27 cellular contexts compared by ENCODE assay signal in genomic region chr1:153912349-153912748, GRCh38. TPM values are rescaled to one million over a fixed set of nuclear protein-coding genes. Genes with fewer than 3 reads are reported as not detected.
DNase-seq lines count a peak whose midpoint lies in the region; ATAC-seq, FAIRE-seq and TF ChIP-seq lines count a peak whose summit lies in the region.
"Had no signal": no experiment of that assay in that cellular context is flagged by ENCODE, and none has a peak within 500 bp of the region (broad histone marks: within the 10 kb centered on the region; RNA-seq: fewer than 3 reads in every experiment).

No MANE protein-coding gene starts in this region.

- H3K36me3 ChIP-seq in HepG2 (replicated peaks in 1 of 2; ENCODE audit: control insufficient read depth in 1 of 2, insufficient read depth in 2 of 2, low read length in 2 of 2) = peaks cover 0 to 3% of the 10 kb centered on the region in 2 experiments; a peak in 1 of 5 replicates

- peaks cover 14% of the 10 kb centered on the region; the same call in 1 of the 2 replicates for H4K20me1 ChIP-seq in HepG2 (ENCODE audit: insufficient read depth, low read length)

- peaks cover 61% of the 10 kb centered on the region for H3K79me2 ChIP-seq in HepG2 (ENCODE audit: insufficient read depth, low read length)

- no peak for DNase-seq in activated naive CD8-positive, alpha-beta T cell treated with anti-CD3 and anti-CD28 coated beads for 36 hours
- no peak for DNase-seq in HepG2 (ENCODE audit: low spot score)
- no peak for DNase-seq in KG1 (lab: John Stamatoyannopoulos, UW)
- no peak for DNase-seq in NCI-H2227 (lab: John Stamatoyannopoulos, UW; ENCODE audit: unreplicated experiment)
- DNase-seq: CD4-positive, alpha-beta memory T cell; DMS 273 treated with DMSO at 0.1 percent for 48 hours; DMS79; EL; GDM1; GOT3; HFFc6; IMR-90; MM.1S; NCI-H2029; NCI-H446 treated with DMSO at 0.1 percent for 48 hours; NCI-H526; SIG-M5 had no signal

- no peak overlapping the region for H3K4me2 ChIP-seq in HepG2 (ENCODE audit: low read depth, low read length)
- H3K4me2 ChIP-seq: BLaER1 treated with 17β-estradiol and CSF1 and Interleukin-3, amounts not matched to agents 10 nM and 100 nM; KMS-11 had no signal

- in situ Hi-C loops in HepG2 (cut with HindIII; ENCODE audit: extremely low pct_ligation_motif_present, low pct_unique_long_range_greater_than_20kb) = no loop called here

- H3K27me3 Mint-ChIP-seq in activated naive CD8-positive, alpha-beta T cell = no peaks in the 10 kb centered on the region
- no peaks in the 10 kb centered on the region for H3K27me3 Mint-ChIP-seq in activated naive CD8-positive, alpha-beta T cell treated with anti-CD3 and anti-CD28 coated beads for 36 hours
- H3K27me3 Mint-ChIP-seq in activated T-helper 17 cell treated with anti-CD3 and anti-CD28 coated beads, Interleukin-2, amount 50 U/mL, for 72 hours = no peaks in the 10 kb centered on the region
- H3K27me3 Mint-ChIP-seq: CD4-positive, alpha-beta memory T cell had no signal

- no peak for TF ChIP-seq EP300 in HepG2 (IDR thresholded peaks at IDR 0.05; ENCODE audit: low read depth in 2 of 2, low read length in 2 of 2)
- no peak for TF ChIP-seq EP300 in HepG2 (CRISPR knock-in tag; IDR thresholded peaks at IDR 0.05; ENCODE audit: borderline replicate concordance)

- no TSS peak for BruUV-seq in HepG2 (replicated peaks; lab: Mats Ljungman, UMichigan)

- intact Hi-C loops in HepG2 (cut with micrococcal nuclease; ENCODE audit: unreplicated experiment) = loop anchor here (10.0 kb wide), 1 partner anchor 88 kb away; no protein-coding TSS in a partner anchor

- H3K9me3 ChIP-seq in HepG2 (ENCODE audit: low read length) = no peaks in the 10 kb centered on the region
- H3K9me3 ChIP-seq: HAP-1 had no signal

- H2AFZ ChIP-seq in HepG2 (ENCODE audit: low read length) = no peak overlapping the region

- H3K4me3 Mint-ChIP-seq in activated naive CD8-positive, alpha-beta T cell = no peak overlapping the region
- no peak overlapping the region for H3K4me3 Mint-ChIP-seq in activated naive CD8-positive, alpha-beta T cell treated with anti-CD3 and anti-CD28 coated beads for 36 hours
- H3K4me3 Mint-ChIP-seq in activated T-helper 17 cell treated with anti-CD3 and anti-CD28 coated beads, Interleukin-2, amount 50 U/mL, for 72 hours = no peak overlapping the region
- H3K4me3 Mint-ChIP-seq: HFFc6 had no signal

- no peaks in the 10 kb centered on the region for H3K27me3 ChIP-seq in HepG2 (ENCODE audit: control insufficient read depth in 1 of 2, insufficient read depth in 2 of 2, low read length in 2 of 2)
- H3K27me3 ChIP-seq: BLaER1 treated with 17β-estradiol and CSF1 and Interleukin-3, amounts not matched to agents 10 nM and 100 nM had no signal

- H3K27ac Mint-ChIP-seq in activated naive CD8-positive, alpha-beta T cell = peak overlapping the region; percentile 64
- no peak overlapping the region for H3K27ac Mint-ChIP-seq in activated naive CD8-positive, alpha-beta T cell treated with anti-CD3 and anti-CD28 coated beads for 36 hours
- peak overlapping the region; percentile 62 for H3K27ac Mint-ChIP-seq in activated T-helper 17 cell treated with anti-CD3 and anti-CD28 coated beads, Interleukin-2, amount 50 U/mL, for 72 hours
- H3K27ac Mint-ChIP-seq: HFFc6 had no signal

- TF ChIP-seq RAD21 in HepG2 (CRISPR knock-in tag; IDR thresholded peaks at IDR 0.05) = no peak

- H3K36me3 Mint-ChIP-seq in activated naive CD8-positive, alpha-beta T cell = peaks cover 3% of the 10 kb centered on the region
- peaks cover 30% of the 10 kb centered on the region for H3K36me3 Mint-ChIP-seq in activated naive CD8-positive, alpha-beta T cell treated with anti-CD3 and anti-CD28 coated beads for 36 hours
- peaks cover 52% of the 10 kb centered on the region for H3K36me3 Mint-ChIP-seq in activated T-helper 17 cell treated with anti-CD3 and anti-CD28 coated beads, Interleukin-2, amount 50 U/mL, for 72 hours (ENCODE audit: low read depth)

- no peak for FAIRE-seq in HepG2 (lab: Jason Lieb, UNC)
- FAIRE-seq: A204.1, GM12878 had no signal

- no peaks in the 10 kb centered on the region for H3K9me3 Mint-ChIP-seq in activated naive CD8-positive, alpha-beta T cell (ENCODE audit: low read depth)
- peaks cover 4% of the 10 kb centered on the region for H3K9me3 Mint-ChIP-seq in activated naive CD8-positive, alpha-beta T cell treated with anti-CD3 and anti-CD28 coated beads for 36 hours
- no peaks in the 10 kb centered on the region for H3K9me3 Mint-ChIP-seq in activated T-helper 17 cell treated with anti-CD3 and anti-CD28 coated beads, Interleukin-2, amount 50 U/mL, for 72 hours
- H3K9me3 Mint-ChIP-seq: CD4-positive, alpha-beta memory T cell; HFFc6 had no signal

- POLR2A ChIA-PET in HepG2 (lab: Yijun Ruan, JAX) = no interaction called here

- peaks cover 26% of the 10 kb centered on the region for H3K4me1 ChIP-seq in HepG2 (ENCODE audit: insufficient read depth, low read length)
- H3K4me1 ChIP-seq: HAP-1 had no signal

- TF ChIP-seq POLR2A in HepG2 (IDR thresholded peaks at IDR 0.05; ENCODE audit: insufficient read depth in 1 of 2, low read depth in 2 of 2, low read length in 2 of 2) = no peak

- CTCF ChIA-PET in HepG2 (lab: Yijun Ruan, JAX; ENCODE audit: low intra/inter-chr PET ratio, low total read pairs) = no interaction called here

- 76% methylated on average over 2 of the region's 2 CpGs for WGBS in HepG2 (ENCODE audit: low lambda C conversion rate)

- peak overlapping the region; percentile 35 for H3K27ac ChIP-seq in HepG2 (ENCODE audit: extremely low read length, insufficient read depth, low read length)
- H3K27ac ChIP-seq: BLaER1 treated with 17β-estradiol and CSF1 and Interleukin-3, amounts not matched to agents 10 nM and 100 nM; KMS-11; SK-N-MC had no signal

- no peak overlapping the region for H3K9ac ChIP-seq in HepG2 (ENCODE audit: insufficient read depth, low read depth, low read length)
- H3K9ac ChIP-seq: BLaER1 treated with 17β-estradiol and CSF1 and Interleukin-3, amounts not matched to agents 10 nM and 100 nM; KMS-11 had no signal

- no peak for TF ChIP-seq CTCF in HepG2 (CRISPR knock-in tag; IDR thresholded peaks at IDR 0.05)

- peaks cover 38% of the 10 kb centered on the region for H3K4me1 Mint-ChIP-seq in activated naive CD8-positive, alpha-beta T cell (ENCODE audit: low read depth)
- H3K4me1 Mint-ChIP-seq in activated naive CD8-positive, alpha-beta T cell treated with anti-CD3 and anti-CD28 coated beads for 36 hours = peaks cover 21% of the 10 kb centered on the region
- peaks cover 21% of the 10 kb centered on the region for H3K4me1 Mint-ChIP-seq in activated T-helper 17 cell treated with anti-CD3 and anti-CD28 coated beads, Interleukin-2, amount 50 U/mL, for 72 hours

- H3K4me3 ChIP-seq in HepG2 (replicated peaks in 1 of 3; ENCODE audit: insufficient read depth in 1 of 3, low read depth in 2 of 3, low read length in 3 of 3) = no peak overlapping the region
- H3K4me3 ChIP-seq: BLaER1 treated with 17β-estradiol and CSF1 and Interleukin-3, amounts not matched to agents 10 nM and 100 nM; GM12878; HAP-1; SK-N-MC had no signal

- ATAC-seq in activated T-helper 17 cell treated with anti-CD3 and anti-CD28 coated beads, Interleukin-2, amount 50 U/mL, for 72 hours (replicated peaks) = no peak
- no peak for ATAC-seq in HepG2
- ATAC-seq in HG03045 (IDR thresholded peaks at IDR 0.05; ENCODE audit: unreplicated experiment) = no peak
- ATAC-seq: GM12878, Panc1 had no signal

RNA-seq across cellular contexts. Expression of gene GATAD2B, which starts 10.4 kb away (rescaled TPM):
- 10 to 100 TPM; 49.4 to 53.1 TPM for total RNA-seq in activated naive CD8-positive, alpha-beta T cell treated with anti-CD3 and anti-CD28 coated beads for 36 hours
- total RNA-seq in activated T-helper 17 cell treated with anti-CD3 and anti-CD28 coated beads, Interleukin-2, amount 50 U/mL, for 72 hours = 10 to 100 TPM; 47.8 to 51.1 TPM
- total RNA-seq in HepG2 (2016; rRNA removed; fragmentation: Illumina TruSeq; extraction: Trizol) = 3.2 and 5.3 TPM in 2 replicates
- total RNA-seq in HepG2 (2016; cell fraction: cytosol; rRNA removed; fragmentation: Illumina TruSeq; extraction: Trizol; ENCODE audit: low read depth) = 2.7 and 3.0 TPM in 2 replicates
- total RNA-seq in HepG2 (2016; cell fraction: insoluble cytoplasmic fraction; rRNA removed; fragmentation: Illumina TruSeq; extraction: Trizol) = 2.9 and 4.8 TPM in 2 replicates
- total RNA-seq in HepG2 (2016; cell fraction: membrane; rRNA removed; fragmentation: Illumina TruSeq; extraction: Trizol) = 2.6 and 2.9 TPM in 2 replicates
- total RNA-seq in HepG2 (2016; cell fraction: nucleus; rRNA removed; fragmentation: Illumina TruSeq; extraction: Trizol) = 5.6 and 7.4 TPM in 2 replicates
- polyA plus RNA-seq in HepG2 (2011; rRNA removed) = 5.1 and 5.2 TPM in 2 replicates
- polyA plus RNA-seq in HepG2 (2011; cell fraction: cytosol; rRNA removed) = 2.3 and 2.4 TPM in 2 replicates
- 6.7 and 6.9 TPM in 2 replicates for polyA plus RNA-seq in HepG2 (2011; cell fraction: nucleus; rRNA removed)
- polyA plus RNA-seq in HepG2 (2012) = 5.4 and 5.6 TPM in 2 replicates
- polyA plus RNA-seq in HepG2 (2016; cell fraction: cytosol; fragmentation: Illumina TruSeq; extraction: Trizol; ENCODE audit: low read depth) = 0.17 TPM in 2 replicates
- 4.0 and 4.9 TPM in 2 replicates for polyA plus RNA-seq in HepG2 (2016; cell fraction: insoluble cytoplasmic fraction; fragmentation: Illumina TruSeq; extraction: Trizol; ENCODE audit: low read depth)
- polyA plus RNA-seq in HepG2 (2016; cell fraction: membrane; fragmentation: Illumina TruSeq; extraction: Trizol; ENCODE audit: low read depth) = 0.62 and 0.83 TPM in 2 replicates
- polyA plus RNA-seq in HepG2 (2016; cell fraction: nucleus; fragmentation: Illumina TruSeq; extraction: Trizol; ENCODE audit: insufficient read depth, low read depth) = 7.9 and 9.9 TPM in 2 replicates
- polyA minus RNA-seq in HepG2 (2011; rRNA and poly(A)+ RNA removed; ENCODE audit: low replicate concordance) = 8.7 and 32.1 TPM in 2 replicates
- 8.6 and 11.1 TPM in 2 replicates for polyA minus RNA-seq in HepG2 (2011; cell fraction: cytosol; rRNA and poly(A)+ RNA removed)
- 7.9 and 9.0 TPM in 2 replicates for polyA minus RNA-seq in HepG2 (2011; cell fraction: nucleus; rRNA and poly(A)+ RNA removed)

RNA-seq across cellular contexts. Expression of gene DENND4B, which starts 34.2 kb away (rescaled TPM):
- total RNA-seq in activated naive CD8-positive, alpha-beta T cell treated with anti-CD3 and anti-CD28 coated beads for 36 hours = 10 to 100 TPM; 90.2 to 91.4 TPM
- total RNA-seq in activated T-helper 17 cell treated with anti-CD3 and anti-CD28 coated beads, Interleukin-2, amount 50 U/mL, for 72 hours = 100 to 1,000 TPM in 1 of 2 donors, 10 to 100 TPM in 1; 98.0 to 130 TPM
- 8.7 and 15.1 TPM in 2 replicates for total RNA-seq in HepG2 (2016; rRNA removed; fragmentation: Illumina TruSeq; extraction: Trizol)
- 9.7 and 9.9 TPM in 2 replicates for total RNA-seq in HepG2 (2016; cell fraction: cytosol; rRNA removed; fragmentation: Illumina TruSeq; extraction: Trizol; ENCODE audit: low read depth)
- total RNA-seq in HepG2 (2016; cell fraction: insoluble cytoplasmic fraction; rRNA removed; fragmentation: Illumina TruSeq; extraction: Trizol) = 7.7 and 18.1 TPM in 2 replicates
- 7.2 and 8.2 TPM in 2 replicates for total RNA-seq in HepG2 (2016; cell fraction: membrane; rRNA removed; fragmentation: Illumina TruSeq; extraction: Trizol)
- total RNA-seq in HepG2 (2016; cell fraction: nucleus; rRNA removed; fragmentation: Illumina TruSeq; extraction: Trizol) = 23.7 and 25.9 TPM in 2 replicates
- polyA plus RNA-seq in HepG2 (2011; rRNA removed) = 20.3 and 24.3 TPM in 2 replicates
- 6.5 and 10.3 TPM in 2 replicates for polyA plus RNA-seq in HepG2 (2011; cell fraction: cytosol; rRNA removed)
- 178 and 239 TPM in 2 replicates for polyA plus RNA-seq in HepG2 (2011; cell fraction: nucleus; rRNA removed)
- 17.2 and 21.8 TPM in 2 replicates for polyA plus RNA-seq in HepG2 (2012)
- 1.4 and 1.6 TPM in 2 replicates for polyA plus RNA-seq in HepG2 (2016; cell fraction: cytosol; fragmentation: Illumina TruSeq; extraction: Trizol; ENCODE audit: low read depth)
- 10.3 and 15.7 TPM in 2 replicates for polyA plus RNA-seq in HepG2 (2016; cell fraction: insoluble cytoplasmic fraction; fragmentation: Illumina TruSeq; extraction: Trizol; ENCODE audit: low read depth)
- 4.1 and 5.2 TPM in 2 replicates for polyA plus RNA-seq in HepG2 (2016; cell fraction: membrane; fragmentation: Illumina TruSeq; extraction: Trizol; ENCODE audit: low read depth)
- 75.3 and 79.3 TPM in 2 replicates for polyA plus RNA-seq in HepG2 (2016; cell fraction: nucleus; fragmentation: Illumina TruSeq; extraction: Trizol; ENCODE audit: insufficient read depth, low read depth)
- 60.1 and 65.7 TPM in 2 replicates for polyA minus RNA-seq in HepG2 (2011; rRNA and poly(A)+ RNA removed; ENCODE audit: low replicate concordance)
- 7.4 and 8.5 TPM in 2 replicates for polyA minus RNA-seq in HepG2 (2011; cell fraction: cytosol; rRNA and poly(A)+ RNA removed)
- 66.1 and 70.7 TPM in 2 replicates for polyA minus RNA-seq in HepG2 (2011; cell fraction: nucleus; rRNA and poly(A)+ RNA removed)

RNA-seq across cellular contexts. Expression of gene CRTC2, which starts 46.1 kb away (rescaled TPM):
- 10 to 100 TPM; 56.4 to 67.0 TPM for total RNA-seq in activated naive CD8-positive, alpha-beta T cell treated with anti-CD3 and anti-CD28 coated beads for 36 hours
- 100 to 1,000 TPM in 1 of 2 donors, 10 to 100 TPM in 1; 84.9 to 131 TPM for total RNA-seq in activated T-helper 17 cell treated with anti-CD3 and anti-CD28 coated beads, Interleukin-2, amount 50 U/mL, for 72 hours
- total RNA-seq in HepG2 (2016; rRNA removed; fragmentation: Illumina TruSeq; extraction: Trizol) = 4.0 and 6.1 TPM in 2 replicates
- 3.0 and 4.2 TPM in 2 replicates for total RNA-seq in HepG2 (2016; cell fraction: cytosol; rRNA removed; fragmentation: Illumina TruSeq; extraction: Trizol; ENCODE audit: low read depth)
- total RNA-seq in HepG2 (2016; cell fraction: insoluble cytoplasmic fraction; rRNA removed; fragmentation: Illumina TruSeq; extraction: Trizol) = 3.1 and 5.5 TPM in 2 replicates
- 5.2 and 6.7 TPM in 2 replicates for total RNA-seq in HepG2 (2016; cell fraction: membrane; rRNA removed; fragmentation: Illumina TruSeq; extraction: Trizol)
- total RNA-seq in HepG2 (2016; cell fraction: nucleus; rRNA removed; fragmentation: Illumina TruSeq; extraction: Trizol) = 7.2 and 9.2 TPM in 2 replicates
- polyA plus RNA-seq in HepG2 (2011; rRNA removed) = 24.2 and 26.7 TPM in 2 replicates
- polyA plus RNA-seq in HepG2 (2011; cell fraction: cytosol; rRNA removed) = 10.1 and 12.6 TPM in 2 replicates
- 47.3 and 47.5 TPM in 2 replicates for polyA plus RNA-seq in HepG2 (2011; cell fraction: nucleus; rRNA removed)
- 14.5 and 18.4 TPM in 2 replicates for polyA plus RNA-seq in HepG2 (2012)
- polyA plus RNA-seq in HepG2 (2016; cell fraction: cytosol; fragmentation: Illumina TruSeq; extraction: Trizol; ENCODE audit: low read depth) = 4.5 and 4.8 TPM in 2 replicates
- 9.2 and 10.0 TPM in 2 replicates for polyA plus RNA-seq in HepG2 (2016; cell fraction: insoluble cytoplasmic fraction; fragmentation: Illumina TruSeq; extraction: Trizol; ENCODE audit: low read depth)
- polyA plus RNA-seq in HepG2 (2016; cell fraction: membrane; fragmentation: Illumina TruSeq; extraction: Trizol; ENCODE audit: low read depth) = 9.6 and 10.4 TPM in 2 replicates
- 37.9 and 40.4 TPM in 2 replicates for polyA plus RNA-seq in HepG2 (2016; cell fraction: nucleus; fragmentation: Illumina TruSeq; extraction: Trizol; ENCODE audit: insufficient read depth, low read depth)
- polyA minus RNA-seq in HepG2 (2011; rRNA and poly(A)+ RNA removed; ENCODE audit: low replicate concordance) = 40.4 and 54.2 TPM in 2 replicates
- polyA minus RNA-seq in HepG2 (2011; cell fraction: cytosol; rRNA and poly(A)+ RNA removed) = 9.1 and 10.3 TPM in 2 replicates
- 20.5 and 25.0 TPM in 2 replicates for polyA minus RNA-seq in HepG2 (2011; cell fraction: nucleus; rRNA and poly(A)+ RNA removed)

RNA-seq across cellular contexts. Expression of gene SLC39A1, which starts 51.0 kb away (rescaled TPM):
- total RNA-seq in activated naive CD8-positive, alpha-beta T cell treated with anti-CD3 and anti-CD28 coated beads for 36 hours = 10 to 100 TPM; 60.6 to 63.1 TPM
- total RNA-seq in activated T-helper 17 cell treated with anti-CD3 and anti-CD28 coated beads, Interleukin-2, amount 50 U/mL, for 72 hours = 100 to 1,000 TPM; 109 to 117 TPM
- 47.5 and 78.4 TPM in 2 replicates for total RNA-seq in HepG2 (2016; rRNA removed; fragmentation: Illumina TruSeq; extraction: Trizol)
- 18.4 and 21.0 TPM in 2 replicates for total RNA-seq in HepG2 (2016; cell fraction: cytosol; rRNA removed; fragmentation: Illumina TruSeq; extraction: Trizol; ENCODE audit: low read depth)
- total RNA-seq in HepG2 (2016; cell fraction: insoluble cytoplasmic fraction; rRNA removed; fragmentation: Illumina TruSeq; extraction: Trizol) = 44.8 and 83.0 TPM in 2 replicates
- total RNA-seq in HepG2 (2016; cell fraction: membrane; rRNA removed; fragmentation: Illumina TruSeq; extraction: Trizol) = 48.8 and 53.3 TPM in 2 replicates
- total RNA-seq in HepG2 (2016; cell fraction: nucleus; rRNA removed; fragmentation: Illumina TruSeq; extraction: Trizol) = 62.5 and 68.3 TPM in 2 replicates
- polyA plus RNA-seq in HepG2 (2011; rRNA removed) = 71.2 and 80.5 TPM in 2 replicates
- polyA plus RNA-seq in HepG2 (2011; cell fraction: cytosol; rRNA removed) = 85.8 and 89.3 TPM in 2 replicates
- polyA plus RNA-seq in HepG2 (2011; cell fraction: nucleus; rRNA removed) = 45.4 and 53.1 TPM in 2 replicates
- polyA plus RNA-seq in HepG2 (2012) = 45.9 and 65.4 TPM in 2 replicates
- 17.5 and 20.5 TPM in 2 replicates for polyA plus RNA-seq in HepG2 (2016; cell fraction: cytosol; fragmentation: Illumina TruSeq; extraction: Trizol; ENCODE audit: low read depth)
- 42.6 and 45.0 TPM in 2 replicates for polyA plus RNA-seq in HepG2 (2016; cell fraction: insoluble cytoplasmic fraction; fragmentation: Illumina TruSeq; extraction: Trizol; ENCODE audit: low read depth)
- polyA plus RNA-seq in HepG2 (2016; cell fraction: membrane; fragmentation: Illumina TruSeq; extraction: Trizol; ENCODE audit: low read depth) = 36.5 and 40.5 TPM in 2 replicates
- polyA plus RNA-seq in HepG2 (2016; cell fraction: nucleus; fragmentation: Illumina TruSeq; extraction: Trizol; ENCODE audit: insufficient read depth, low read depth) = 87.4 and 101 TPM in 2 replicates
- 112 and 159 TPM in 2 replicates for polyA minus RNA-seq in HepG2 (2011; rRNA and poly(A)+ RNA removed; ENCODE audit: low replicate concordance)
- polyA minus RNA-seq in HepG2 (2011; cell fraction: cytosol; rRNA and poly(A)+ RNA removed) = 38.9 and 39.9 TPM in 2 replicates
- 14.5 and 19.6 TPM in 2 replicates for polyA minus RNA-seq in HepG2 (2011; cell fraction: nucleus; rRNA and poly(A)+ RNA removed)

RNA-seq across cellular contexts. Expression of gene CREB3L4, which starts 55.4 kb away (rescaled TPM):
- total RNA-seq in activated naive CD8-positive, alpha-beta T cell treated with anti-CD3 and anti-CD28 coated beads for 36 hours = 1 to 10 TPM; 6.8 to 7.3 TPM
- total RNA-seq in activated T-helper 17 cell treated with anti-CD3 and anti-CD28 coated beads, Interleukin-2, amount 50 U/mL, for 72 hours = 1 to 10 TPM; 7.4 to 9.3 TPM
- 7.8 and 9.9 TPM in 2 replicates for total RNA-seq in HepG2 (2016; rRNA removed; fragmentation: Illumina TruSeq; extraction: Trizol)
- total RNA-seq in HepG2 (2016; cell fraction: cytosol; rRNA removed; fragmentation: Illumina TruSeq; extraction: Trizol; ENCODE audit: low read depth) = 2.6 and 3.2 TPM in 2 replicates
- total RNA-seq in HepG2 (2016; cell fraction: insoluble cytoplasmic fraction; rRNA removed; fragmentation: Illumina TruSeq; extraction: Trizol) = 8.3 and 10.7 TPM in 2 replicates
- total RNA-seq in HepG2 (2016; cell fraction: membrane; rRNA removed; fragmentation: Illumina TruSeq; extraction: Trizol) = 6.5 and 7.8 TPM in 2 replicates
- total RNA-seq in HepG2 (2016; cell fraction: nucleus; rRNA removed; fragmentation: Illumina TruSeq; extraction: Trizol) = 8.4 and 9.8 TPM in 2 replicates
- 17.4 and 18.7 TPM in 2 replicates for polyA plus RNA-seq in HepG2 (2011; rRNA removed)
- polyA plus RNA-seq in HepG2 (2011; cell fraction: cytosol; rRNA removed) = 13.1 and 18.4 TPM in 2 replicates
- polyA plus RNA-seq in HepG2 (2011; cell fraction: nucleus; rRNA removed) = 36.4 and 41.3 TPM in 2 replicates
- 9.7 and 10.7 TPM in 2 replicates for polyA plus RNA-seq in HepG2 (2012)
- polyA plus RNA-seq in HepG2 (2016; cell fraction: cytosol; fragmentation: Illumina TruSeq; extraction: Trizol; ENCODE audit: low read depth) = 2.0 and 2.6 TPM in 2 replicates
- 8.4 and 10.9 TPM in 2 replicates for polyA plus RNA-seq in HepG2 (2016; cell fraction: insoluble cytoplasmic fraction; fragmentation: Illumina TruSeq; extraction: Trizol; ENCODE audit: low read depth)
- 4.1 and 6.4 TPM in 2 replicates for polyA plus RNA-seq in HepG2 (2016; cell fraction: membrane; fragmentation: Illumina TruSeq; extraction: Trizol; ENCODE audit: low read depth)
- 15.7 and 16.0 TPM in 2 replicates for polyA plus RNA-seq in HepG2 (2016; cell fraction: nucleus; fragmentation: Illumina TruSeq; extraction: Trizol; ENCODE audit: insufficient read depth, low read depth)
- polyA minus RNA-seq in HepG2 (2011; rRNA and poly(A)+ RNA removed; ENCODE audit: low replicate concordance) = 22.4 and 31.3 TPM in 2 replicates
- polyA minus RNA-seq in HepG2 (2011; cell fraction: cytosol; rRNA and poly(A)+ RNA removed) = 5.7 and 9.4 TPM in 2 replicates
- polyA minus RNA-seq in HepG2 (2011; cell fraction: nucleus; rRNA and poly(A)+ RNA removed) = 10.2 and 12.7 TPM in 2 replicates

Comparison
In these comparisons a context has a peak if more than half of its experiments do, and no peak if none do; other contexts are left out.
1. RNA of gene GATAD2B, which starts 10.4 kb away (total RNA-seq): 49.4 to 53.1 TPM in activated naive CD8-positive, alpha-beta T cell treated with anti-CD3 and anti-CD28 coated beads for 36 hours and 47.8 to 51.1 TPM in activated T-helper 17 cell treated with anti-CD3 and anti-CD28 coated beads, Interleukin-2, amount 50 U/mL, for 72 hours; 2.6 to 7.4 TPM in HepG2; every median in the first group is over 4 times any median in the second.